ENCODE assay signal across 1 cellular context in the genomic region with DNA sequence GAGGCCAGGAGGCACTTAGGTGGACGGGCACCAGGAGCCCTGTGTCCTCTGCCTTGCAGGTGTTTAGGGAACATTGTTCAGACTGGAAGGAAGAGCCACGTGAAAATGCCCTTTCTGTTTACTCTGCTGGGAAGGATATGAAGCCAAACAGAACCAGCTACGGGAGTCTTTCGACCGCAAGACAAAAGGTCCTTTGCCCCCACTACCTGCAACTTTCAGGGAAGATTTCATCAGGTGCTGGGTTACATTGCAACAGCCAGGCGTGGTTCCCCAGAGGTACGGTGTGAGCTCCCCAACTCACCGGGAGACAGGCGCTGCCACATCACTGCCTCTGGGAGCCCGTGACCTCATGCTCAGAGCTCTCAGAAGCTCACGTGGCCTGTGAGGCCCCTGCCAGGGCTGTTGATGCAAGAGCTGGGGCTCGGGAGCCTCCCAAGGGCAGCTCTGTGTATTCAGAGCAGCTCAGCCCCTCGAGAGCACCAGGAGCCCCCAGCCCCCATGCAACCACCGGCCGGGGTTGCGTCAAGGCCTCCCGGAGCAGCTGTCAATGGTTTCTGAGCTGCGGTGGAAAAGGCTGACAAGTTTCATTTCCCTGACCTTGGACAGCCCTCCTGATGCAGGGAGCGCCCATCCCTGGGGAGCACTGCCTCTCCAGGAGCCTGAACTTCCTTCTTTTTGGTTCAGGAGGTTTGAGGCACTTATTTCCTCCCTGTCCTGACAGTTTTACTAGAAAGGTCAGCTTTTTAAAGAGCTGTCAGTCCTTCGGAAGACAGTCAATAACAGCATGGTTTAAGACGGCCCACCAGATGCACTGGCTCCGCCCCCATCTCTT.
TF ChIP-seq lines count a peak whose summit lies in the region.

No MANE protein-coding gene starts in this region.

TF ChIP-seq in K562, 482 proteins besides CTCF, POLR2A, EP300 and RAD21 (continues in another document):
- TF ChIP-seq USF1 (CRISPR knock-in tag; IDR thresholded peaks at IDR 0.05): peak; percentile 76
- TF ChIP-seq ZNF318 (IDR thresholded peaks at IDR 0.05; ENCODE audit: borderline replicate concordance in 1 of 2, low read depth in 1 of 2): peak in 1 of 2 experiments; percentile 53; a peak in 1 of 4 replicates
- no peak for TF ChIP-seq TSHZ1 (CRISPR knock-in tag; IDR thresholded peaks at IDR 0.05)
- TF ChIP-seq NR2C2 (CRISPR knock-in tag; IDR thresholded peaks at IDR 0.05): no peak
- peak; percentile 68; the same call in 1 of the 2 replicates for TF ChIP-seq NR2C2 (tag; IDR thresholded peaks at IDR 0.05)
- peak; percentile 25 for TF ChIP-seq CXXC5 (CRISPR knock-in tag; IDR thresholded peaks at IDR 0.05)
- TF ChIP-seq, protein P1, sequence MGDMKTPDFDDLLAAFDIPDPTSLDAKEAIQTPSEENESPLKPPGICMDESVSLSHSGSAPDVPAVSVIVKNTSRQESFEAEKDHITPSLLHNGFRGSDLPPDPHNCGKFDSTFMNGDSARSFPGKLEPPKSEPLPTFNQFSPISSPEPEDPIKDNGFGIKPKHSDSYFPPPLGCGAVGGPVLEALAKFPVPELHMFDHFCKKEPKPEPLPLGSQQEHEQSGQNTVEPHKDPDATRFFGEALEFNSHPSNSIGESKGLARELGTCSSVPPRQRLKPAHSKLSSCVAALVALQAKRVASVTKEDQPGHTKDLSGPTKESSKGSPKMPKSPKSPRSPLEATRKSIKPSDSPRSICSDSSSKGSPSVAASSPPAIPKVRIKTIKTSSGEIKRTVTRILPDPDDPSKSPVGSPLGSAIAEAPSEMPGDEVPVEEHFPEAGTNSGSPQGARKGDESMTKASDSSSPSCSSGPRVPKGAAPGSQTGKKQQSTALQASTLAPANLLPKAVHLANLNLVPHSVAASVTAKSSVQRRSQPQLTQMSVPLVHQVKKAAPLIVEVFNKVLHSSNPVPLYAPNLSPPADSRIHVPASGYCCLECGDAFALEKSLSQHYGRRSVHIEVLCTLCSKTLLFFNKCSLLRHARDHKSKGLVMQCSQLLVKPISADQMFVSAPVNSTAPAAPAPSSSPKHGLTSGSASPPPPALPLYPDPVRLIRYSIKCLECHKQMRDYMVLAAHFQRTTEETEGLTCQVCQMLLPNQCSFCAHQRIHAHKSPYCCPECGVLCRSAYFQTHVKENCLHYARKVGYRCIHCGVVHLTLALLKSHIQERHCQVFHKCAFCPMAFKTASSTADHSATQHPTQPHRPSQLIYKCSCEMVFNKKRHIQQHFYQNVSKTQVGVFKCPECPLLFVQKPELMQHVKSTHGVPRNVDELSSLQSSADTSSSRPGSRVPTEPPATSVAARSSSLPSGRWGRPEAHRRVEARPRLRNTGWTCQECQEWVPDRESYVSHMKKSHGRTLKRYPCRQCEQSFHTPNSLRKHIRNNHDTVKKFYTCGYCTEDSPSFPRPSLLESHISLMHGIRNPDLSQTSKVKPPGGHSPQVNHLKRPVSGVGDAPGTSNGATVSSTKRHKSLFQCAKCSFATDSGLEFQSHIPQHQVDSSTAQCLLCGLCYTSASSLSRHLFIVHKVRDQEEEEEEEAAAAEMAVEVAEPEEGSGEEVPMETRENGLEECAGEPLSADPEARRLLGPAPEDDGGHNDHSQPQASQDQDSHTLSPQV (IDR thresholded peaks at IDR 0.05): no peak
- no peak for TF ChIP-seq MAFG (tag; conservative IDR thresholded peaks at IDR 0.05)
- no peak for TF ChIP-seq SP1 (CRISPR knock-in tag; IDR thresholded peaks at IDR 0.05)
- TF ChIP-seq ZNF146 (CRISPR knock-in tag; IDR thresholded peaks at IDR 0.05; ENCODE audit: unreplicated experiment): no peak
- peak; percentile 89 for TF ChIP-seq L3MBTL2 (IDR thresholded peaks at IDR 0.05)
- TF ChIP-seq GATAD2A (IDR thresholded peaks at IDR 0.05): no peak
- peak; percentile 55; the same call in 1 of the 2 replicates for TF ChIP-seq CEBPG (CRISPR knock-in tag; IDR thresholded peaks at IDR 0.05)
- TF ChIP-seq CEBPG (tag; conservative IDR thresholded peaks at IDR 0.05 in 1 of 2, IDR thresholded peaks at IDR 0.05 in 1 of 2): peak; percentile 85 to 90
- TF ChIP-seq NFXL1 (CRISPR knock-in tag; IDR thresholded peaks at IDR 0.05): no peak
- TF ChIP-seq, protein P2, sequence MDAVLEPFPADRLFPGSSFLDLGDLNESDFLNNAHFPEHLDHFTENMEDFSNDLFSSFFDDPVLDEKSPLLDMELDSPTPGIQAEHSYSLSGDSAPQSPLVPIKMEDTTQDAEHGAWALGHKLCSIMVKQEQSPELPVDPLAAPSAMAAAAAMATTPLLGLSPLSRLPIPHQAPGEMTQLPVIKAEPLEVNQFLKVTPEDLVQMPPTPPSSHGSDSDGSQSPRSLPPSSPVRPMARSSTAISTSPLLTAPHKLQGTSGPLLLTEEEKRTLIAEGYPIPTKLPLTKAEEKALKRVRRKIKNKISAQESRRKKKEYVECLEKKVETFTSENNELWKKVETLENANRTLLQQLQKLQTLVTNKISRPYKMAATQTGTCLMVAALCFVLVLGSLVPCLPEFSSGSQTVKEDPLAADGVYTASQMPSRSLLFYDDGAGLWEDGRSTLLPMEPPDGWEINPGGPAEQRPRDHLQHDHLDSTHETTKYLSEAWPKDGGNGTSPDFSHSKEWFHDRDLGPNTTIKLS (IDR thresholded peaks at IDR 0.05; ENCODE audit: borderline replicate concordance, low read depth): peak; percentile 59; the same call in 1 of the 2 replicates
- 0 out of 2 replicates have a peak, but pooled peaks have one; percentile 39 for TF ChIP-seq CEBPB (tag; IDR thresholded peaks at IDR 0.05)
- 0 out of 2 replicates have a peak, but pooled peaks have one; percentile 23 for TF ChIP-seq ZEB2 (IDR thresholded peaks at IDR 0.05)
- peak; percentile 79 for TF ChIP-seq BHLHE40 (IDR thresholded peaks at IDR 0.05; ENCODE audit: low read length)
- TF ChIP-seq ZNF263 (CRISPR knock-in tag; IDR thresholded peaks at IDR 0.05; ENCODE audit: borderline replicate concordance): peak; percentile 96
- TF ChIP-seq ATF1 (CRISPR knock-in tag; IDR thresholded peaks at IDR 0.05): no peak
- 0 out of 2 replicates have a peak, but pooled peaks have one; percentile 9 for TF ChIP-seq ATF1 (tag; IDR thresholded peaks at IDR 0.05)
- TF ChIP-seq, protein P3, sequence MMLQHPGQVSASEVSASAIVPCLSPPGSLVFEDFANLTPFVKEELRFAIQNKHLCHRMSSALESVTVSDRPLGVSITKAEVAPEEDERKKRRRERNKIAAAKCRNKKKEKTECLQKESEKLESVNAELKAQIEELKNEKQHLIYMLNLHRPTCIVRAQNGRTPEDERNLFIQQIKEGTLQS (IDR thresholded peaks at IDR 0.05): peak; percentile 78
- TF ChIP-seq, protein P3 (CRISPR knock-in tag; conservative IDR thresholded peaks at IDR 0.05): no peak
- peak; percentile 71 for TF ChIP-seq USF2 (CRISPR knock-in tag; IDR thresholded peaks at IDR 0.05)
- TF ChIP-seq TCF7 (IDR thresholded peaks at IDR 0.05; ENCODE audit: borderline replicate concordance): no peak
- TF ChIP-seq KDM2B (CRISPR knock-in tag; IDR thresholded peaks at IDR 0.05): no peak
- peak; percentile 67 for TF ChIP-seq RBFOX2 (IDR thresholded peaks at IDR 0.05; ENCODE audit: low read depth, low read length)
- TF ChIP-seq ZNF584 (CRISPR knock-in tag; IDR thresholded peaks at IDR 0.05; ENCODE audit: low read depth): 0 out of 2 replicates have a peak, but pooled peaks have one; percentile 40
- TF ChIP-seq JUN (IDR thresholded peaks at IDR 0.05; ENCODE audit: borderline replicate concordance, low read depth, low read length): peak; percentile 36; the same call in 1 of the 2 replicates
- no peak for TF ChIP-seq JUN (CRISPR knock-in tag; IDR thresholded peaks at IDR 0.05; ENCODE audit: borderline replicate concordance)
- no peak for TF ChIP-seq KLF10 (CRISPR knock-in tag; IDR thresholded peaks at IDR 0.05)
- peak; percentile 42; the same call in 1 of the 2 replicates for TF ChIP-seq CTBP1 (IDR thresholded peaks at IDR 0.05; ENCODE audit: borderline replicate concordance)
- TF ChIP-seq MYC (IDR thresholded peaks at IDR 0.05; ENCODE audit: low read depth, low read length): peak; percentile 73
- TF ChIP-seq MYC (CRISPR knock-in tag; IDR thresholded peaks at IDR 0.05; ENCODE audit: borderline replicate concordance, low read depth): no peak
- TF ChIP-seq POLR2G (IDR thresholded peaks at IDR 0.05; ENCODE audit: low read depth, low read length): peak; percentile 59
- TF ChIP-seq SP2 (IDR thresholded peaks at IDR 0.05; ENCODE audit: extremely low read depth, low read depth, low read length, poor library complexity, severe bottlenecking): no peak
- TF ChIP-seq RAD51 (IDR thresholded peaks at IDR 0.05; ENCODE audit: borderline replicate concordance, low read depth): peak; percentile 64
